ENCODE assay signal across 10 cellular contexts in genomic region chr7:8829100-8829499, GRCh38.
"Had no signal": no experiment of that assay in that cellular context is flagged by ENCODE, and none has a peak within 500 bp of the region (broad histone marks: within the 10 kb centered on the region; RNA-seq: fewer than 3 reads in every experiment).

No MANE protein-coding gene starts in this region.

- H3K9ac ChIP-seq: GM23248 had no signal

- H3K4me2 ChIP-seq: GM23338 had no signal

- H3K9me3 ChIP-seq: HAP-1 had no signal

- DNase-seq: GM23248, GOT3, H7, H9, HCEC 1CT had no signal

- H3K4me1 Mint-ChIP-seq: GM23338, H9 had no signal

- H3K27ac ChIP-seq: GM23248 had no signal

- H2AFZ ChIP-seq: GM23248, GM23338 had no signal

- H3K36me3 ChIP-seq: HAP-1 had no signal

- H3K9me3 Mint-ChIP-seq: GM23338, H9 had no signal

- H3K4me1 ChIP-seq: HAP-1 had no signal

- ATAC-seq: GM23338, HCT116 had no signal

- FAIRE-seq: H1, H54 had no signal

- H3K4me3 ChIP-seq: GM23248, GM23338, HAP-1 had no signal

- H3K27ac Mint-ChIP-seq: GM23338, H9 had no signal

- H3K4me3 Mint-ChIP-seq: GM23338, H9 had no signal
